In genomic region chr9:113956901-113957777, GRCh38 we compare ENCODE assay signal across 16 cellular contexts.
DNase-seq lines count a peak whose midpoint lies in the region; ATAC-seq and TF ChIP-seq lines count a peak whose summit lies in the region.
"Had no signal": no experiment of that assay in that cellular context is flagged by ENCODE, and none has a peak within 500 bp of the region (broad histone marks: within the 10 kb centered on the region; RNA-seq: fewer than 3 reads in every experiment).

No MANE protein-coding gene starts in this region.

- no peak for TF ChIP-seq CTCF in brain microvascular endothelial cell (IDR thresholded peaks at IDR 0.05; ENCODE audit: low read depth, low read length, missing control alignments)

- H3K9me3 ChIP-seq in mesenchymal stem cell (ENCODE audit: control insufficient read depth, low read length), result no peaks in the 10 kb centered on the region
- H3K9me3 ChIP-seq in aorta (ENCODE audit: control insufficient read depth, low read length), result no peaks in the 10 kb centered on the region
- H3K9me3 ChIP-seq: HAP-1, MG63 had no signal

- H3K27ac ChIP-seq in brain microvascular endothelial cell (peak overlapping the region; percentile 79), mesenchymal stem cell (ENCODE audit: low read length, poor library complexity, severe bottlenecking) (peak overlapping the region; percentile 95), aorta (ENCODE audit: low read depth in 1 of 2, low read length in 2 of 2) (peak overlapping the region; percentile 5 to 6)

- H2AK5ac ChIP-seq in mesenchymal stem cell (ENCODE audit: low read length, severe bottlenecking), result peak overlapping the region; percentile 94

- H3K9ac ChIP-seq in mesenchymal stem cell (ENCODE audit: low read length), result peak overlapping the region; percentile 71

- H3K4me3 ChIP-seq in brain microvascular endothelial cell (ENCODE audit: low read depth, low read length), result no peak overlapping the region
- no peak overlapping the region for H3K4me3 ChIP-seq in mesenchymal stem cell (ENCODE audit: insufficient read depth in 1 of 2, low read depth in 1 of 2, low read length in 2 of 2)
- no peak overlapping the region for H3K4me3 ChIP-seq in aorta (ENCODE audit: low read length in 2 of 2)
- H3K4me3 ChIP-seq: dorsolateral prefrontal cortex, HAP-1, MG63 had no signal

- no peak for ATAC-seq in aorta (ENCODE audit: low FRiP score)
- ATAC-seq in HG03097 (IDR thresholded peaks at IDR 0.05; ENCODE audit: low FRiP score, unreplicated experiment), result no peak
- ATAC-seq: stimulated activated naive B cell treated with anti-CD40 and anti-IgM and Interleukin-4, amounts not matched to agents 10 μg/mL and 1 μg/mL and 100 μg/mL, for 72 hours had no signal

- H3K14ac ChIP-seq in mesenchymal stem cell (ENCODE audit: low read length in 2 of 2), result no peak overlapping the region

- H2BK15ac ChIP-seq in mesenchymal stem cell (ENCODE audit: low read depth, poor library complexity, severe bottlenecking), result peak overlapping the region; percentile 34

- H3K36me3 ChIP-seq in brain microvascular endothelial cell (replicated peaks) (no peaks in the 10 kb centered on the region), mesenchymal stem cell (ENCODE audit: control insufficient read depth in 1 of 2, insufficient read depth in 2 of 2, low read depth in 1 of 2, low read length in 2 of 2) (peaks cover 5 to 11% of the 10 kb centered on the region in 2 experiments), aorta (ENCODE audit: control insufficient read depth in 1 of 2, insufficient read depth in 2 of 2, low read length in 1 of 2) (no peaks in the 10 kb centered on the region)
- H3K36me3 ChIP-seq: HAP-1, MG63 had no signal

- intact Hi-C loops in aorta (cut with DNase I), result loop anchor here (5.0 kb wide), 2 partner anchors 35 to 80 kb away; partner anchors contain the start of gene ZNF618 (in 1 of the 2)

- H3K27me3 ChIP-seq in brain microvascular endothelial cell (replicated peaks) (no peaks in the 10 kb centered on the region), mesenchymal stem cell (ENCODE audit: control insufficient read depth in 1 of 2, insufficient read depth in 1 of 2, low read length in 2 of 2) (no peaks in the 10 kb centered on the region), aorta (ENCODE audit: control insufficient read depth in 1 of 2, insufficient read depth in 2 of 2, low read length in 1 of 2) (no peaks in the 10 kb centered on the region)
- H3K27me3 ChIP-seq: dorsolateral prefrontal cortex, MG63 had no signal

- H4K8ac ChIP-seq in mesenchymal stem cell (ENCODE audit: low read length), result peak overlapping the region; percentile 81

- peak overlapping the region; percentile 93 for H2BK120ac ChIP-seq in mesenchymal stem cell (ENCODE audit: low read depth, low read length)

- peak overlapping the region; percentile 65 to 88 for H3K18ac ChIP-seq in mesenchymal stem cell (ENCODE audit: low read depth in 1 of 2, low read length in 2 of 2)

- H3K4me1 ChIP-seq in mesenchymal stem cell (ENCODE audit: control insufficient read depth, insufficient read depth, low read depth, low read length) (peaks cover 36% of the 10 kb centered on the region), aorta (ENCODE audit: control insufficient read depth in 1 of 2, insufficient read depth in 2 of 2, low read length in 2 of 2) (peaks cover 9 to 10% of the 10 kb centered on the region in 2 donors)

- WGBS in mesenchymal stem cell, result 74% methylated on average over 5 of the region's 9 CpGs
- WGBS in aorta, 2 donors, result 29 to 36% methylated on average over 9 of the region's 9 CpGs

- peak overlapping the region; percentile 96 for H2BK5ac ChIP-seq in mesenchymal stem cell (ENCODE audit: low read depth, low read length, poor library complexity, severe bottlenecking)

- peak; percentile 10 for DNase-seq in HK-2 (ENCODE audit: unreplicated experiment)
- DNase-seq in brain microvascular endothelial cell, result peak; percentile 11
- DNase-seq in mesenchymal stem cell, result no peak
- DNase-seq in aorta, result no peak
- DNase-seq in GM19240 (ENCODE audit: insufficient read length, low spot score), result no peak
- DNase-seq in activated CD4-positive, alpha-beta T cell treated with anti-CD3 and anti-CD28 coated beads, Interleukin-2, amount 50 U/mL, for 1 hour, result no peak
- DNase-seq: activated CD4-positive, CD25-positive, alpha-beta regulatory T cell treated with anti-CD3 and anti-CD28 coated beads, Interleukin-2, amount 50 U/mL, for 72 hours; dorsolateral prefrontal cortex; NCI-H2171; retina; stimulated activated CD4-positive, alpha-beta T cell treated with anti-CD3 and anti-CD28 coated beads, Interleukin-4, amount 100 ng/mL, for 4 hours; stimulated activated naive B cell treated with anti-CD40 and anti-IgM and Interleukin-4, amounts not matched to agents 10 μg/mL and 1 μg/mL and 100 μg/mL, for 72 hours; T-helper 1 cell had no signal

- H3K4ac ChIP-seq in mesenchymal stem cell (ENCODE audit: low read depth in 1 of 2, low read length in 2 of 2), result peak overlapping the region; percentile 24 to 29

- H3K4me2 ChIP-seq in mesenchymal stem cell (ENCODE audit: low read length, poor library complexity, severe bottlenecking), result peak overlapping the region; percentile 28

- H2AFZ ChIP-seq in mesenchymal stem cell (ENCODE audit: low read depth, low read length), result no peak overlapping the region

- peak overlapping the region; percentile 59 to 71 for H2BK12ac ChIP-seq in mesenchymal stem cell (ENCODE audit: low read length in 2 of 2)

- peak overlapping the region in 1 of 2 experiments; percentile 56 for H3K23ac ChIP-seq in mesenchymal stem cell (ENCODE audit: low read length in 2 of 2)

- H3K79me1 ChIP-seq in mesenchymal stem cell (replicated peaks; ENCODE audit: low read length, poor library complexity, severe bottlenecking), result peaks cover 17% of the 10 kb centered on the region

- in situ Hi-C loops in brain microvascular endothelial cell (cut with HindIII; ENCODE audit: low pct_ligation_motif_present, low sequenced_read_pairs), result no loop called here

- H4K91ac ChIP-seq in mesenchymal stem cell (ENCODE audit: low read length), result peak overlapping the region; percentile 55

Comparison
In these comparisons a context has a peak if more than half of its experiments do, and no peak if none do; other contexts are left out.
1. DNase-seq: peak in HK-2 (single experiment) and brain microvascular endothelial cell (single experiment); none in mesenchymal stem cell (single experiment), aorta (0 of 2), GM19240 (single experiment) and activated CD4-positive, alpha-beta T cell treated with anti-CD3 and anti-CD28 coated beads, Interleukin-2, amount 50 U/mL, for 1 hour (single experiment).
2. H3K27ac ChIP-seq: peak in every context shown above with its lines; median percentile 95 in mesenchymal stem cell; 79 in brain microvascular endothelial cell; 6 in aorta.